In genomic region chr11:60842688-60843605, GRCh38 we compare ENCODE assay signal across 9 cellular contexts. TPM values are rescaled to one million over a fixed set of nuclear protein-coding genes. Genes with fewer than 3 reads are reported as not detected.
DNase-seq lines count a peak whose midpoint lies in the region; ATAC-seq and TF ChIP-seq lines count a peak whose summit lies in the region.
"Had no signal": no experiment of that assay in that cellular context is flagged by ENCODE, and none has a peak within 500 bp of the region (broad histone marks: within the 10 kb centered on the region; RNA-seq: fewer than 3 reads in every experiment).

No MANE protein-coding gene starts in this region.

- ATAC-seq in esophagus mucosa (peak; percentile 51), GM18873 (IDR thresholded peaks at IDR 0.05; ENCODE audit: low FRiP score, unreplicated experiment) (no peak), HG03378 (IDR thresholded peaks at IDR 0.05; ENCODE audit: unreplicated experiment) (no peak)

- peaks cover 33% of the 10 kb centered on the region for H3K4me1 Mint-ChIP-seq in progenitor cell of endocrine pancreas (ENCODE audit: low read depth)

- DNase-seq in RKO (ENCODE audit: low spot score) (peak; percentile 75), progenitor cell of endocrine pancreas (ENCODE audit: low spot score, unreplicated experiment) (no peak), dedifferentiated amniotic fluid mesenchymal stem cell (ENCODE audit: extremely low spot score) (no peak), NCI-H510A treated with DMSO at 0.1 percent for 48 hours (lab: John Stamatoyannopoulos, UW) (no peak)

- H3K4me3 Mint-ChIP-seq in progenitor cell of endocrine pancreas (ENCODE audit: low read depth) = peak overlapping the region; percentile 84

- peak overlapping the region; percentile 96 for H3K4me3 ChIP-seq in GM12875 (ENCODE audit: low read depth, low read length)

- H3K27me3 Mint-ChIP-seq in progenitor cell of endocrine pancreas = no peaks in the 10 kb centered on the region

- no peak for TF ChIP-seq CTCF in GM12875 (IDR thresholded peaks at IDR 0.05; ENCODE audit: borderline replicate concordance, insufficient read depth, low read depth, low read length)
- TF ChIP-seq CTCF in progenitor cell of endocrine pancreas (IDR thresholded peaks at IDR 0.05; ENCODE audit: unreplicated experiment) = no peak

- peak overlapping the region; percentile 74 for H3K27ac Mint-ChIP-seq in progenitor cell of endocrine pancreas

- H3K36me3 Mint-ChIP-seq in progenitor cell of endocrine pancreas (ENCODE audit: insufficient read depth) = no peaks in the 10 kb centered on the region

- no peaks in the 10 kb centered on the region for H3K9me3 Mint-ChIP-seq in progenitor cell of endocrine pancreas (ENCODE audit: low read depth)

RNA-seq across cellular contexts. Expression of gene CCDC86, which starts 1.0 kb away (rescaled TPM):
- 19.9 TPM for total RNA-seq in esophagus mucosa
- total RNA-seq in progenitor cell of endocrine pancreas = 22.7 and 22.8 TPM in 2 replicates

RNA-seq across cellular contexts. Expression of gene PTGDR2, which starts 12.8 kb away (rescaled TPM):
- total RNA-seq in esophagus mucosa = 0.12 TPM
- total RNA-seq in progenitor cell of endocrine pancreas = 2.0 and 2.2 TPM in 2 replicates

RNA-seq across cellular contexts. Expression of gene ZP1, which starts 24.4 kb away (rescaled TPM):
- total RNA-seq in esophagus mucosa (not detected), progenitor cell of endocrine pancreas (not detected in 2 replicates)
- total RNA-seq: T-helper 1 cell treated with Interleukin-12 subunit alpha and Interleukin-12 subunit beta and Interleukin-4 antibody, amounts not matched to agents 30 ng/mL and 1 ng/mL, for 36 hours had no signal

RNA-seq across cellular contexts. Expression of gene MS4A10, which starts 57.8 kb away (rescaled TPM):
- total RNA-seq in esophagus mucosa (not detected), progenitor cell of endocrine pancreas (not detected in 2 replicates)
- total RNA-seq: T-helper 1 cell treated with Interleukin-12 subunit alpha and Interleukin-12 subunit beta and Interleukin-4 antibody, amounts not matched to agents 30 ng/mL and 1 ng/mL, for 36 hours had no signal
